In genomic region chr10:132914732-132915131, GRCh38 we compare ENCODE assay signal across 21 cellular contexts. TPM values are rescaled to one million over a fixed set of nuclear protein-coding genes. Genes with fewer than 3 reads are reported as not detected.
"Had no signal": no experiment of that assay in that cellular context is flagged by ENCODE, and none has a peak within 500 bp of the region (broad histone marks: within the 10 kb centered on the region; RNA-seq: fewer than 3 reads in every experiment).

No MANE protein-coding gene starts in this region.

- ATAC-seq: activated naive CD4-positive, alpha-beta T cell treated with anti-CD3 and anti-CD28 coated beads, Interleukin-2, amount 50 U/mL, for 72 hours; body of pancreas; naive thymus-derived CD8-positive, alpha-beta T cell; right lobe of liver; stimulated activated naive CD8-positive, alpha-beta T cell treated with anti-CD3 and anti-CD28 coated beads, Interleukin-15, Interleukin-2, amounts not matched to agents 100 U/mL and 50 U/mL, for 24 hours had no signal

- H3K4me3 Mint-ChIP-seq: activated CD4-positive, alpha-beta T cell treated with anti-CD3 and anti-CD28 coated beads, Interleukin-2, amount 10 ng/mL, durations not matched to agents 7 days and 5 days; central memory CD8-positive, alpha-beta T cell; dendritic cell treated with granulocyte-macrophage colony-stimulating factor and Interleukin-4, amounts not matched to agents 40 ng/mL and 50 ng/mL, for 4 days; naive thymus-derived CD8-positive, alpha-beta T cell had no signal

- H3K27ac Mint-ChIP-seq: activated CD4-positive, alpha-beta T cell treated with anti-CD3 and anti-CD28 coated beads, Interleukin-2, amount 10 ng/mL, durations not matched to agents 7 days and 5 days; activated naive CD4-positive, alpha-beta T cell treated with anti-CD3 and anti-CD28 coated beads, Interleukin-2, amount 50 U/mL, for 72 hours; dendritic cell treated with granulocyte-macrophage colony-stimulating factor and Interleukin-4, amounts not matched to agents 40 ng/mL and 50 ng/mL, for 4 days; naive thymus-derived CD8-positive, alpha-beta T cell had no signal

- H3K36me3 Mint-ChIP-seq: activated naive CD4-positive, alpha-beta T cell treated with anti-CD3 and anti-CD28 coated beads, Interleukin-2, amount 50 U/mL, for 72 hours; naive thymus-derived CD8-positive, alpha-beta T cell had no signal

- H3K79me2 ChIP-seq: hepatocyte had no signal

- H3K4me1 Mint-ChIP-seq: activated CD4-positive, alpha-beta T cell treated with anti-CD3 and anti-CD28 coated beads, Interleukin-2, amount 10 ng/mL, durations not matched to agents 7 days and 5 days; central memory CD8-positive, alpha-beta T cell had no signal

- H3K27ac ChIP-seq: body of pancreas, hepatocyte, prostate gland, right lobe of liver had no signal

- H3K4me2 ChIP-seq: hepatocyte had no signal

- H3K4me1 ChIP-seq: body of pancreas, prostate gland, right lobe of liver had no signal

- H3K36me3 ChIP-seq: prostate gland, right lobe of liver had no signal

- H3K27me3 Mint-ChIP-seq: activated CD4-positive, alpha-beta T cell treated with anti-CD3 and anti-CD28 coated beads, Interleukin-2, amount 10 ng/mL, durations not matched to agents 7 days and 5 days; central memory CD8-positive, alpha-beta T cell had no signal

- H3K9me3 ChIP-seq: body of pancreas, prostate gland, right lobe of liver had no signal

- H3K4me3 ChIP-seq: body of pancreas, hepatocyte, lung, prostate gland, right lobe of liver had no signal

- H3K27me3 ChIP-seq: body of pancreas, hepatocyte, right lobe of liver had no signal

- DNase-seq: activated CD4-positive, alpha-beta T cell treated with anti-CD3 and anti-CD28 coated beads, Interleukin-2, amount 10 ng/mL, durations not matched to agents 7 days and 5 days; activated CD4-positive, CD25-positive, alpha-beta regulatory T cell; activated CD8-positive, alpha-beta memory T cell treated with anti-CD3 and anti-CD28 coated beads for 24 hours; amniotic stem cell; body of pancreas; erythroblast; kidney glomerular epithelial cell; nucleus accumbens; stimulated activated CD4-positive, alpha-beta T cell treated with anti-CD3 and anti-CD28 coated beads, Interleukin-12 subunit alpha, Interleukin-12 subunit beta, amount 100 ng/mL, for 4 hours; stimulated activated CD4-positive, alpha-beta T cell treated with anti-CD3 and anti-CD28 coated beads, Interleukin-2, amount 100 ng/mL, for 48 hours; stimulated activated naive CD8-positive, alpha-beta T cell treated with anti-CD3 and anti-CD28 coated beads, Interleukin-15, Interleukin-2, amounts not matched to agents 100 U/mL and 50 U/mL, for 24 hours had no signal

- H2AFZ ChIP-seq: hepatocyte had no signal

- H3K9me3 Mint-ChIP-seq: activated CD4-positive, alpha-beta T cell treated with anti-CD3 and anti-CD28 coated beads, Interleukin-2, amount 10 ng/mL, durations not matched to agents 7 days and 5 days; activated naive CD4-positive, alpha-beta T cell treated with anti-CD3 and anti-CD28 coated beads, Interleukin-2, amount 50 U/mL, for 72 hours; central memory CD8-positive, alpha-beta T cell; dendritic cell treated with granulocyte-macrophage colony-stimulating factor and Interleukin-4, amounts not matched to agents 40 ng/mL and 50 ng/mL, for 4 days had no signal

RNA-seq across cellular contexts. Expression of gene CFAP46, which starts 27.6 kb away (rescaled TPM):
- total RNA-seq: activated CD4-positive, alpha-beta T cell treated with anti-CD3 and anti-CD28 coated beads, Interleukin-2, amount 10 ng/mL, durations not matched to agents 7 days and 5 days; naive thymus-derived CD8-positive, alpha-beta T cell; T-helper 1 cell treated with Interleukin-12 subunit alpha and Interleukin-12 subunit beta and Interleukin-4 antibody, amounts not matched to agents 30 ng/mL and 1 ng/mL, for 36 hours had no signal
- polyA plus RNA-seq: naive thymus-derived CD8-positive, alpha-beta T cell; urinary bladder had no signal
